16 cellular contexts compared by ENCODE assay signal in genomic region chr18:51011709-51012108, GRCh38. TPM values are rescaled to one million over a fixed set of nuclear protein-coding genes. Genes with fewer than 3 reads are reported as not detected.
DNase-seq lines count a peak whose midpoint lies in the region; ATAC-seq and TF ChIP-seq lines count a peak whose summit lies in the region.
"Had no signal": no experiment of that assay in that cellular context is flagged by ENCODE, and none has a peak within 500 bp of the region (broad histone marks: within the 10 kb centered on the region; RNA-seq: fewer than 3 reads in every experiment).

No MANE protein-coding gene starts in this region.

- 24% methylated on average over 3 of the region's 3 CpGs for WGBS in prostate gland
- WGBS in psoas muscle, 3 donors: 71 to 81% (median 79%) methylated on average over 3 of the region's 3 CpGs

- no peak for TF ChIP-seq CTCF in VCaP (conservative IDR thresholded peaks at IDR 0.05)
- no peak for TF ChIP-seq CTCF in fibroblast of pulmonary artery (IDR thresholded peaks at IDR 0.05; ENCODE audit: low read length, missing control alignments)
- no peak for TF ChIP-seq CTCF in prostate gland (IDR thresholded peaks at IDR 0.05)
- TF ChIP-seq CTCF in psoas muscle (IDR thresholded peaks at IDR 0.05): no peak

- H3K4me1 ChIP-seq in prostate gland (replicated peaks) (no peaks in the 10 kb centered on the region), psoas muscle (no peaks in the 10 kb centered on the region)
- H3K4me1 ChIP-seq: A549 had no signal

- ATAC-seq in GM21367 (IDR thresholded peaks at IDR 0.05; ENCODE audit: unreplicated experiment): no peak
- ATAC-seq in psoas muscle: no peak
- no peak for ATAC-seq in HG03520 (IDR thresholded peaks at IDR 0.05; ENCODE audit: unreplicated experiment)
- ATAC-seq: A549; CD8-positive, alpha-beta T cell had no signal

- peak overlapping the region; percentile 49 for H3K27ac ChIP-seq in VCaP
- no peak overlapping the region for H3K27ac ChIP-seq in prostate gland
- H3K27ac ChIP-seq in psoas muscle: no peak overlapping the region
- H3K27ac ChIP-seq: 22Rv1; A549; BLaER1 treated with 17β-estradiol and CSF1 and Interleukin-3, amounts not matched to agents 10 nM and 100 nM; GM23248 had no signal

- no peak for TF ChIP-seq POLR2A in prostate gland (IDR thresholded peaks at IDR 0.05)

- H3K4me3 ChIP-seq in fibroblast of pulmonary artery (replicated peaks; ENCODE audit: low read depth, low read length): no peak overlapping the region
- H3K4me3 ChIP-seq in prostate gland: no peak overlapping the region
- no peak overlapping the region for H3K4me3 ChIP-seq in psoas muscle
- H3K4me3 ChIP-seq: A549; BLaER1 treated with 17β-estradiol and CSF1 and Interleukin-3, amounts not matched to agents 10 nM and 100 nM; GM23248 had no signal

- no peaks in the 10 kb centered on the region for H3K27me3 ChIP-seq in prostate gland (replicated peaks; ENCODE audit: insufficient read depth)
- no peaks in the 10 kb centered on the region for H3K27me3 ChIP-seq in psoas muscle (ENCODE audit: insufficient read depth in 3 of 3, low read length in 2 of 3)
- H3K27me3 ChIP-seq: BLaER1 treated with 17β-estradiol and CSF1 and Interleukin-3, amounts not matched to agents 10 nM and 100 nM had no signal

- H3K36me3 ChIP-seq in prostate gland (no peaks in the 10 kb centered on the region), psoas muscle (ENCODE audit: insufficient read depth in 1 of 2, low read depth in 1 of 2) (no peaks in the 10 kb centered on the region)

- peak; percentile 47 for DNase-seq in DMS 273 (lab: John Stamatoyannopoulos, UW; ENCODE audit: unreplicated experiment)
- DNase-seq in DMS 273 treated with DMSO at 0.1 percent for 48 hours (lab: John Stamatoyannopoulos, UW): no peak
- DNase-seq in fibroblast of pulmonary artery (ENCODE audit: low read depth): peak; percentile 6
- peak; percentile 12 for DNase-seq in prostate gland (ENCODE audit: low spot score)
- no peak for DNase-seq in psoas muscle
- DNase-seq: Calu3; CD8-positive, alpha-beta T cell; GM23248; HCEC 1CT; HFFc6 had no signal

- H3K9me3 ChIP-seq in prostate gland: no peaks in the 10 kb centered on the region
- no peaks in the 10 kb centered on the region for H3K9me3 ChIP-seq in psoas muscle
- H3K9me3 ChIP-seq: A549 had no signal

- intact Hi-C loops in prostate gland (cut with DNase I) (no loop called here), psoas muscle (cut with DNase I) (no loop called here)

RNA-seq across cellular contexts. Expression of gene SMAD4, which starts 18.3 kb away (rescaled TPM):
- total RNA-seq in prostate gland (100 to 1,000 TPM; 214 to 225 TPM), psoas muscle (100 to 1,000 TPM in 2 of 4 donors, 10 to 100 TPM in 2; 92.7 to 128 (median 112) TPM)
- polyA plus RNA-seq in psoas muscle: 10 to 100 TPM; 35.6 to 80.8 (median 39.3) TPM

RNA-seq across cellular contexts. Expression of gene ELAC1, which starts 43.9 kb away (rescaled TPM):
- 10 to 100 TPM in 1 of 2 donors, 1 to 10 TPM in 1; 7.1 to 16.0 TPM for total RNA-seq in prostate gland
- 1 to 10 TPM; 2.8 to 5.4 (median 3.8) TPM for total RNA-seq in psoas muscle
- polyA plus RNA-seq in psoas muscle: 1 to 10 TPM; 1.6 to 4.2 (median 1.7) TPM

Comparison
In these comparisons a context has a peak if more than half of its experiments do, and no peak if none do; other contexts are left out.
1. DNase-seq: peak in DMS 273 (single experiment), fibroblast of pulmonary artery (single experiment) and prostate gland (single experiment); none in DMS 273 treated with DMSO at 0.1 percent for 48 hours (single experiment) and psoas muscle (0 of 2).